In genomic region chr11:3454844-3455243, GRCh38 we compare ENCODE assay signal across 8 cellular contexts.
DNase-seq lines count a peak whose midpoint lies in the region; ATAC-seq and TF ChIP-seq lines count a peak whose summit lies in the region.
"Not testable (repeated sequence)": the region's sequence is repeated elsewhere in the genome, so short reads cannot be mapped to it uniquely, and the experiment has no call there.

No MANE protein-coding gene starts in this region.

- TF ChIP-seq CTCF in brain microvascular endothelial cell (IDR thresholded peaks at IDR 0.05; ENCODE audit: low read depth, low read length, missing control alignments): peak; percentile 65
- peak; percentile 67 for TF ChIP-seq CTCF in osteoblast (IDR thresholded peaks at IDR 0.05; ENCODE audit: extremely low read depth, low read depth, low read length)

- not testable (repeated sequence) for H3K27me3 ChIP-seq in brain microvascular endothelial cell (replicated peaks)
- peaks cover 28% of the 10 kb centered on the region for H3K27me3 ChIP-seq in osteoblast (ENCODE audit: insufficient read depth, low read length)

- not testable (repeated sequence) for H3K4me1 ChIP-seq in osteoblast (ENCODE audit: insufficient read depth, low read length)

- H2AFZ ChIP-seq in osteoblast (ENCODE audit: low read length): not testable (repeated sequence)

- H4K20me1 ChIP-seq in osteoblast (ENCODE audit: insufficient read depth, low read length): not testable (repeated sequence)

- intact Hi-C loops in left cardiac atrium (cut with DNase I): not testable (repeated sequence)

- not testable (repeated sequence) for H3K9me3 ChIP-seq in osteoblast (ENCODE audit: low read depth, low read length)

- not testable (repeated sequence) for ATAC-seq in left cardiac atrium

- H3K27ac ChIP-seq in brain microvascular endothelial cell; osteoblast (ENCODE audit: low read depth, low read length): not testable (repeated sequence)

- not testable (repeated sequence) for H3K36me3 ChIP-seq in brain microvascular endothelial cell (replicated peaks); osteoblast (ENCODE audit: insufficient read depth, low read length)

- not testable (repeated sequence) for H3K4me3 ChIP-seq in brain microvascular endothelial cell (ENCODE audit: low read depth, low read length); osteoblast (ENCODE audit: insufficient read depth, low read length)

- DNase-seq in CD1c-positive myeloid dendritic cell (ENCODE audit: extremely low spot score) (peak; percentile 41), HT-29 (ENCODE audit: low spot score) (peak; percentile 49), OCI-M1 (lab: John Stamatoyannopoulos, UW) (peak; percentile 84), brain microvascular endothelial cell (peak; percentile 68), left cardiac atrium (peak; percentile 59)
- peak; percentile 39 to 56 for DNase-seq in activated CD4-positive, alpha-beta T cell treated with anti-CD3 and anti-CD28 coated beads, Interleukin-2, amount 50 U/mL, for 48 hours
- not testable (repeated sequence) for DNase-seq in osteoblast (ENCODE audit: insufficient read length, low spot score, missing footprints)
- DNase-seq in stimulated activated CD8-positive, alpha-beta memory T cell treated with anti-CD3 and anti-CD28 coated beads, Interleukin-2, amount 100 ng/mL, for 1 hour (ENCODE audit: low read depth in 2 of 2): peak; percentile 6 to 8

- in situ Hi-C loops in brain microvascular endothelial cell (cut with HindIII; ENCODE audit: low pct_ligation_motif_present, low sequenced_read_pairs): not testable (repeated sequence)

- H3K4me2 ChIP-seq in osteoblast (ENCODE audit: insufficient read depth, low read length): peak overlapping the region; percentile 69

- H3K79me2 ChIP-seq in osteoblast (ENCODE audit: insufficient read depth, low read length): not testable (repeated sequence)
